In genomic region chr10:125117941-125118630, GRCh38 we compare ENCODE assay signal across 9 cellular contexts. TPM values are rescaled to one million over a fixed set of nuclear protein-coding genes. Genes with fewer than 3 reads are reported as not detected.
DNase-seq lines count a peak whose midpoint lies in the region; ATAC-seq and TF ChIP-seq lines count a peak whose summit lies in the region.
"Had no signal": no experiment of that assay in that cellular context is flagged by ENCODE, and none has a peak within 500 bp of the region (broad histone marks: within the 10 kb centered on the region; RNA-seq: fewer than 3 reads in every experiment).

No MANE protein-coding gene starts in this region.

- TF ChIP-seq CTCF in AG09319 (IDR thresholded peaks at IDR 0.05; ENCODE audit: low read depth, low read length) (no peak), prostate gland (IDR thresholded peaks at IDR 0.05) (no peak), brain microvascular endothelial cell (IDR thresholded peaks at IDR 0.05; ENCODE audit: low read depth, low read length, missing control alignments) (no peak)

- H3K27me3 ChIP-seq in prostate gland (replicated peaks; ENCODE audit: insufficient read depth): no peaks in the 10 kb centered on the region
- H3K27me3 ChIP-seq in brain microvascular endothelial cell (replicated peaks): no peaks in the 10 kb centered on the region

- in situ Hi-C loops in brain microvascular endothelial cell (cut with HindIII; ENCODE audit: low pct_ligation_motif_present, low sequenced_read_pairs): no loop called here

- 15% methylated on average over 14 of the region's 14 CpGs for WGBS in prostate gland

- H3K4me3 ChIP-seq in prostate gland: no peak overlapping the region
- H3K4me3 ChIP-seq in brain microvascular endothelial cell (ENCODE audit: low read depth, low read length): no peak overlapping the region

- intact Hi-C loops in left ventricle myocardium superior (cut with micrococcal nuclease): no loop called here
- intact Hi-C loops in prostate gland (cut with DNase I): loop anchor here (5.0 kb wide), 1 partner anchor 39 kb away; no protein-coding TSS in a partner anchor

- H3K27ac ChIP-seq in cingulate gyrus (ENCODE audit: low read depth, low read length) (peak overlapping the region; percentile 60), prostate gland (peak overlapping the region; percentile 61 to 69), brain microvascular endothelial cell (no peak overlapping the region)
- H3K27ac ChIP-seq: VCaP had no signal

- peak; percentile 65 for DNase-seq in AG09319 (ENCODE audit: extremely low read depth, low read depth)
- DNase-seq in left ventricle myocardium superior: no peak
- peak; percentile 72 for DNase-seq in prostate gland (ENCODE audit: low spot score)
- no peak for DNase-seq in activated gamma-delta T cell (lab: John Stamatoyannopoulos, UW)
- DNase-seq in stimulated activated CD4-positive, alpha-beta T cell treated with anti-CD3 and anti-CD28 coated beads, Interleukin-4, amount 100 ng/mL, for 1 hour: no peak
- no peak for DNase-seq in brain microvascular endothelial cell

- H3K36me3 ChIP-seq in prostate gland: no peaks in the 10 kb centered on the region
- no peaks in the 10 kb centered on the region for H3K36me3 ChIP-seq in brain microvascular endothelial cell (replicated peaks)

- peaks cover 40% of the 10 kb centered on the region for H3K4me1 ChIP-seq in prostate gland (replicated peaks)

- TF ChIP-seq POLR2A in prostate gland (IDR thresholded peaks at IDR 0.05): no peak

- no peaks in the 10 kb centered on the region for H3K9me3 ChIP-seq in prostate gland

- ATAC-seq in left ventricle myocardium superior (peak; percentile 45), GM21576 (IDR thresholded peaks at IDR 0.05; ENCODE audit: unreplicated experiment) (no peak)

RNA-seq across cellular contexts. Expression of gene CTBP2, which starts 42.3 kb away (rescaled TPM):
- total RNA-seq in left ventricle myocardium superior: 29.3 TPM
- total RNA-seq in prostate gland: 10 to 100 TPM; 70.2 to 89.7 TPM

Comparison
In these comparisons a context has a peak if more than half of its experiments do, and no peak if none do; other contexts are left out.
1. DNase-seq: peak in AG09319 (single experiment) and prostate gland (single experiment); none in left ventricle myocardium superior (single experiment), activated gamma-delta T cell (single experiment), stimulated activated CD4-positive, alpha-beta T cell treated with anti-CD3 and anti-CD28 coated beads, Interleukin-4, amount 100 ng/mL, for 1 hour (single experiment) and brain microvascular endothelial cell (single experiment).